Comparison of ENCODE assay signal across 28 cellular contexts in the genomic region with DNA sequence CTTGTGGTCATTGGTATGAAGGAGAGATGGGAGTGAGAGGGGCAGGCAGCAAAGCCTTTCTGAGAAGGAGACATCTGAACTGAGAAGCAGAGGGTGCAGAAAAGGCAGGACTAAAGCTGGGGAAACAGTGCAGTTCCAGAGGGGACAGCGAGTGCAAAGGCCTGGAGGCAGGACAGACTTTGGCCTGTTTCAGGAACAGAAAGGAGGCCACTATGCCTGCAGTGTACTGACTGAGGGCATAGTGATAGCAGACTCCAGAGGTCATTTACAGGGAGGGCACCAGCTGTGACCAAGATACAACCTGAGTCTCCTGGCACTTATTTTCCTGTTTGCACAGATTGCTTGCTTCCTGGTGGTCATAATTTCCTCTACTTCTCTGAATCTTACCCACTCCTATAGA. TPM values are rescaled to one million over a fixed set of nuclear protein-coding genes. Genes with fewer than 3 reads are reported as not detected.
"Had no signal": no experiment of that assay in that cellular context is flagged by ENCODE, and none has a peak within 500 bp of the region (broad histone marks: within the 10 kb centered on the region; RNA-seq: fewer than 3 reads in every experiment).

No MANE protein-coding gene starts in this region.

- FAIRE-seq: bronchial epithelial cell had no signal

- H3K9me3 Mint-ChIP-seq: activated naive CD4-positive, alpha-beta T cell treated with anti-CD3 and anti-CD28 coated beads, Interleukin-2, amount 50 U/mL, for 24 hours; activated T-cell treated with anti-CD3 and anti-CD28 coated beads, Interleukin-2, amount 50 U/mL, for 24 hours; activated T-helper 1 cell treated with anti-CD3 and anti-CD28 coated beads, Interleukin-12 subunit alpha, Interleukin-12 subunit beta, Interleukin-2, Interleukin-4 antibody, amounts not matched to agents 30 ng/mL and 10 ng/mL and 1 ng/mL, durations not matched to agents 14 hours and 24 hours and 36 hours; central memory CD8-positive, alpha-beta T cell; T-cell had no signal

- ATAC-seq: activated CD8-positive, alpha-beta T cell treated with anti-CD3 and anti-CD28 coated beads, Interleukin-2, amount 10 ng/mL, durations not matched to agents 7 days and 5 days; body of pancreas; Right ventricle myocardium inferior; T-cell had no signal

- H3K4me3 ChIP-seq: body of pancreas, SK-N-MC had no signal

- H3K27ac Mint-ChIP-seq: activated CD8-positive, alpha-beta T cell treated with anti-CD3 and anti-CD28 coated beads, Interleukin-2, amount 10 ng/mL, durations not matched to agents 7 days and 5 days; activated naive CD4-positive, alpha-beta T cell treated with anti-CD3 and anti-CD28 coated beads, Interleukin-2, amount 50 U/mL, for 24 hours; activated T-cell treated with anti-CD3 and anti-CD28 coated beads, Interleukin-2, amount 50 U/mL, for 24 hours; activated T-helper 1 cell treated with anti-CD3 and anti-CD28 coated beads, Interleukin-12 subunit alpha, Interleukin-12 subunit beta, Interleukin-2, Interleukin-4 antibody, amounts not matched to agents 30 ng/mL and 10 ng/mL and 1 ng/mL, durations not matched to agents 14 hours and 24 hours and 36 hours; T-cell had no signal

- H3K27me3 ChIP-seq: body of pancreas had no signal

- H3K27me3 Mint-ChIP-seq: activated naive CD4-positive, alpha-beta T cell treated with anti-CD3 and anti-CD28 coated beads, Interleukin-2, amount 50 U/mL, for 24 hours had no signal

- H3K36me3 ChIP-seq: WERI-Rb-1 had no signal

- H3K36me3 Mint-ChIP-seq: activated naive CD4-positive, alpha-beta T cell treated with anti-CD3 and anti-CD28 coated beads, Interleukin-2, amount 50 U/mL, for 24 hours; T-cell had no signal

- H3K9me3 ChIP-seq: body of pancreas had no signal

- DNase-seq: activated CD4-positive, alpha-beta T cell treated with anti-CD3 and anti-CD28 coated beads for 4 hours; activated CD8-positive, alpha-beta T cell treated with anti-CD3 and anti-CD28 coated beads, Interleukin-2, amount 10 ng/mL, durations not matched to agents 7 days and 5 days; activated effector memory CD4-positive, alpha-beta T cell treated with Interleukin-2 at 50 U/mL for 16 hours; activated naive CD4-positive, alpha-beta T cell; activated T-cell treated with anti-CD3 and anti-CD28 coated beads, Interleukin-2, amount 50 U/mL, for 24 hours; aorta; body of pancreas; Kasumi-1; KBM-7; NCI-H1048; NCI-H146; NCI-H187 treated with DMSO at 0.1 percent for 48 hours; NCI-H2081 treated with DMSO at 0.1 percent for 48 hours; NCI-H2171; NCI-H2227 treated with DMSO at 0.1 percent for 48 hours; NCI-H510A; NCI-H526 treated with DMSO at 0.1 percent for 48 hours; NCI-H82; RPMI8226; T-cell; T-helper 2 cell; WERI-Rb-1 had no signal

- H3K4me3 Mint-ChIP-seq: activated CD8-positive, alpha-beta T cell treated with anti-CD3 and anti-CD28 coated beads, Interleukin-2, amount 10 ng/mL, durations not matched to agents 7 days and 5 days; activated naive CD4-positive, alpha-beta T cell treated with anti-CD3 and anti-CD28 coated beads, Interleukin-2, amount 50 U/mL, for 24 hours; activated T-cell treated with anti-CD3 and anti-CD28 coated beads, Interleukin-2, amount 50 U/mL, for 24 hours; activated T-helper 1 cell treated with anti-CD3 and anti-CD28 coated beads, Interleukin-12 subunit alpha, Interleukin-12 subunit beta, Interleukin-2, Interleukin-4 antibody, amounts not matched to agents 30 ng/mL and 10 ng/mL and 1 ng/mL, durations not matched to agents 14 hours and 24 hours and 36 hours; central memory CD8-positive, alpha-beta T cell; T-cell had no signal

- H3K27ac ChIP-seq: body of pancreas, SK-N-MC, WERI-Rb-1 had no signal

- H3K4me1 ChIP-seq: body of pancreas had no signal

RNA-seq across cellular contexts. Expression of a gene that starts 29.6 kb away (rescaled TPM):
- total RNA-seq: activated CD8-positive, alpha-beta T cell treated with anti-CD3 and anti-CD28 coated beads, Interleukin-2, amount 10 ng/mL, durations not matched to agents 7 days and 5 days; activated T-helper 1 cell treated with anti-CD3 and anti-CD28 coated beads, Interleukin-12 subunit alpha, Interleukin-12 subunit beta, Interleukin-2, Interleukin-4 antibody, amounts not matched to agents 30 ng/mL and 10 ng/mL and 1 ng/mL, durations not matched to agents 14 hours and 24 hours and 36 hours had no signal
